ENCODE assay signal across 34 cellular contexts in genomic region chr9:18749711-18750110, GRCh38.
"Had no signal": no experiment of that assay in that cellular context is flagged by ENCODE, and none has a peak within 500 bp of the region (broad histone marks: within the 10 kb centered on the region; RNA-seq: fewer than 3 reads in every experiment).

No MANE protein-coding gene starts in this region.

- H3K9ac ChIP-seq: KMS-11 had no signal

- H3K27me3 ChIP-seq: MG63 had no signal

- DNase-seq: Kasumi-1, MG63, MM.1S, MV-4-11, NCI-H1048, NCI-H1092, NCI-H1092 treated with DMSO at 0.1 percent for 48 hours, NCI-H1105, NCI-H1105 treated with DMSO at 0.1 percent for 48 hours, NCI-H1417, NCI-H1417 treated with DMSO at 0.1 percent for 48 hours, NCI-H1436, NCI-H1436 treated with DMSO at 0.1 percent for 48 hours, NCI-H146, NCI-H1694, NCI-H1694 treated with DMSO at 0.1 percent for 48 hours, NCI-H187, NCI-H187 treated with DMSO at 0.1 percent for 48 hours, NCI-H1930, NCI-H2029, NCI-H2029 treated with DMSO at 0.1 percent for 48 hours, NCI-H2081, NCI-H2081 treated with DMSO at 0.1 percent for 48 hours, NCI-H2107, NCI-H2171, NCI-H2171 treated with DMSO at 0.1 percent for 48 hours, NCI-H2227 treated with DMSO at 0.1 percent for 48 hours, NCI-H226, NCI-H345, NCI-H446, NCI-H446 treated with DMSO at 0.1 percent for 48 hours, NCI-H510A, NCI-H510A treated with DMSO at 0.1 percent for 48 hours had no signal

- H3K4me2 ChIP-seq: KMS-11 had no signal

- H3K27ac ChIP-seq: KMS-11 had no signal

- H3K4me3 ChIP-seq: MG63 had no signal

- H3K9me3 ChIP-seq: MG63 had no signal
